6 cellular contexts compared by ENCODE assay signal in genomic region chr2:241150660-241151530, GRCh38. TPM values are rescaled to one million over a fixed set of nuclear protein-coding genes. Genes with fewer than 3 reads are reported as not detected.
DNase-seq lines count a peak whose midpoint lies in the region; TF ChIP-seq lines count a peak whose summit lies in the region.

No MANE protein-coding gene starts in this region.

- peak overlapping the region; percentile 94 for H3K27ac Mint-ChIP-seq in stimulated activated naive CD8-positive, alpha-beta T cell treated with anti-CD3 and anti-CD28 coated beads, Interleukin-15, Interleukin-2, amounts not matched to agents 100 ng/mL and 50 ng/mL, for 24 hours

- peak overlapping the region; percentile 78 for H2AFZ ChIP-seq in MM.1S (ENCODE audit: low read length)

- H3K79me2 ChIP-seq in MM.1S (ENCODE audit: low read length): peaks cover 40% of the 10 kb centered on the region

- no peak for DNase-seq in A673 (ENCODE audit: low spot score)
- peak; percentile 7 for DNase-seq in MM.1S
- peak; percentile 7 for DNase-seq in fibroblast of the aortic adventitia (ENCODE audit: low read depth)
- DNase-seq in CD1c-positive myeloid dendritic cell (ENCODE audit: extremely low spot score): no peak
- no peak for DNase-seq in NCI-H345 (lab: John Stamatoyannopoulos, UW)

- H3K9me2 ChIP-seq in MM.1S (replicated peaks; ENCODE audit: insufficient read depth, low read length): no peaks in the 10 kb centered on the region

- no peaks in the 10 kb centered on the region for H4K20me1 ChIP-seq in MM.1S (ENCODE audit: insufficient read depth, low read length)

- peaks cover 69% of the 10 kb centered on the region for H3K4me1 Mint-ChIP-seq in stimulated activated naive CD8-positive, alpha-beta T cell treated with anti-CD3 and anti-CD28 coated beads, Interleukin-15, Interleukin-2, amounts not matched to agents 100 ng/mL and 50 ng/mL, for 24 hours (ENCODE audit: low read depth)

- no peak for TF ChIP-seq CTCF in A673 (conservative IDR thresholded peaks at IDR 0.05; ENCODE audit: low read depth, low read length)
- no peak for TF ChIP-seq CTCF in MM.1S (IDR thresholded peaks at IDR 0.05; ENCODE audit: low read length)
- TF ChIP-seq CTCF in fibroblast of the aortic adventitia (IDR thresholded peaks at IDR 0.05; ENCODE audit: insufficient read depth, low read length): no peak

- H3K9me3 ChIP-seq in A673 (ENCODE audit: low read depth, low read length, poor library complexity, severe bottlenecking) (no peaks in the 10 kb centered on the region), MM.1S (replicated peaks; ENCODE audit: insufficient read depth, low read length) (no peaks in the 10 kb centered on the region)

- H3F3A ChIP-seq in MM.1S (ENCODE audit: insufficient read depth, low read length): 0 out of 2 replicates have a peak, but pooled peaks cover 4% of the 10 kb centered on the region

- CTCF ChIA-PET in A673 (lab: Charles Lee): no interaction called here

- H3K36me3 ChIP-seq in A673 (ENCODE audit: insufficient read depth, low read length, poor library complexity, severe bottlenecking) (peaks cover 4% of the 10 kb centered on the region), MM.1S (replicated peaks; ENCODE audit: insufficient read depth, low read length) (no peaks in the 10 kb centered on the region)

- POLR2A ChIA-PET in A673 (lab: Charles Lee; ENCODE audit: low non-redundant PET): interaction anchor here (0.6 kb wide), 1 partner anchor 331 kb away, joined by 4 read pairs; no protein-coding TSS in a partner anchor

- no peaks in the 10 kb centered on the region for H3K27me3 Mint-ChIP-seq in stimulated activated naive CD8-positive, alpha-beta T cell treated with anti-CD3 and anti-CD28 coated beads, Interleukin-15, Interleukin-2, amounts not matched to agents 100 ng/mL and 50 ng/mL, for 24 hours

- H3K4me1 ChIP-seq in A673 (ENCODE audit: insufficient read depth, low read length, poor library complexity, severe bottlenecking) (no peaks in the 10 kb centered on the region), MM.1S (ENCODE audit: low read length) (peaks cover 14% of the 10 kb centered on the region)

- intact Hi-C loops in A673 (cut with micrococcal nuclease; ENCODE audit: unreplicated experiment): no loop called here

- H3K27me3 ChIP-seq in A673 (replicated peaks; ENCODE audit: insufficient read depth, low read depth, low read length, poor library complexity) (no peaks in the 10 kb centered on the region), MM.1S (replicated peaks; ENCODE audit: insufficient read depth, low read length) (no peaks in the 10 kb centered on the region)

- peak overlapping the region; percentile 95 for H3K4me3 Mint-ChIP-seq in stimulated activated naive CD8-positive, alpha-beta T cell treated with anti-CD3 and anti-CD28 coated beads, Interleukin-15, Interleukin-2, amounts not matched to agents 100 ng/mL and 50 ng/mL, for 24 hours

- TSS peak; percentile 25 for BruUV-seq in A673 (replicated peaks; lab: Mats Ljungman, UMichigan)

- H3K36me3 Mint-ChIP-seq in stimulated activated naive CD8-positive, alpha-beta T cell treated with anti-CD3 and anti-CD28 coated beads, Interleukin-15, Interleukin-2, amounts not matched to agents 100 ng/mL and 50 ng/mL, for 24 hours (ENCODE audit: low read depth): peaks cover 21% of the 10 kb centered on the region

- H3K9me3 Mint-ChIP-seq in stimulated activated naive CD8-positive, alpha-beta T cell treated with anti-CD3 and anti-CD28 coated beads, Interleukin-15, Interleukin-2, amounts not matched to agents 100 ng/mL and 50 ng/mL, for 24 hours: no peaks in the 10 kb centered on the region

- peak overlapping the region; percentile 90 for H3K4me2 ChIP-seq in MM.1S (ENCODE audit: low read depth, low read length)

- H3K4me3 ChIP-seq in A673 (ENCODE audit: low read depth, low read length, poor library complexity, severe bottlenecking) (peak overlapping the region; percentile 96), MM.1S (ENCODE audit: low read length) (peak overlapping the region; percentile 92), fibroblast of the aortic adventitia (ENCODE audit: low read depth, low read length) (peak overlapping the region; percentile 85)

- H3K9ac ChIP-seq in MM.1S (ENCODE audit: low read length): peak overlapping the region; percentile 79

- H3K27ac ChIP-seq in A673 (ENCODE audit: low read depth, low read length, poor library complexity, severe bottlenecking) (peak overlapping the region; percentile 77), MM.1S (ENCODE audit: low read length) (no peak overlapping the region)

RNA-seq across cellular contexts. Expression of gene PPP1R7, which starts 0.6 kb away (rescaled TPM):
- total RNA-seq in A673 (2021): 70.7 and 76.5 TPM in 2 replicates
- 41.2 and 70.0 TPM in 2 replicates for total RNA-seq in fibroblast of the aortic adventitia (ENCODE audit: low replicate concordance)

RNA-seq across cellular contexts. Expression of gene PASK, which starts 1.6 kb away (rescaled TPM):
- 59.4 and 74.3 TPM in 2 replicates for total RNA-seq in A673 (2021)
- 3.8 and 21.9 TPM in 2 replicates for total RNA-seq in fibroblast of the aortic adventitia (ENCODE audit: low replicate concordance)

RNA-seq across cellular contexts. Expression of gene ANO7, which starts 37.6 kb away (rescaled TPM):
- total RNA-seq in A673 (2021) (0.45 and 0.96 TPM in 2 replicates), fibroblast of the aortic adventitia (ENCODE audit: low replicate concordance) (1.1 and 1.7 TPM in 2 replicates)

RNA-seq across cellular contexts. Expression of gene MTERF4, which starts 48.8 kb away (rescaled TPM):
- total RNA-seq in A673 (2021): 39.4 and 39.8 TPM in 2 replicates
- total RNA-seq in fibroblast of the aortic adventitia (ENCODE audit: low replicate concordance): 36.5 and 73.4 TPM in 2 replicates

Comparison
In these comparisons a context has a peak if more than half of its experiments do, and no peak if none do; other contexts are left out.
1. DNase-seq: peak in MM.1S (single experiment) and fibroblast of the aortic adventitia (single experiment); none in A673 (single experiment), CD1c-positive myeloid dendritic cell (single experiment) and NCI-H345 (single experiment).
2. Peak in every context shown above with its lines, with median percentiles within 50 percentile points of each other: H3K4me3 ChIP-seq.